27 cellular contexts compared by ENCODE assay signal in the genomic region with DNA sequence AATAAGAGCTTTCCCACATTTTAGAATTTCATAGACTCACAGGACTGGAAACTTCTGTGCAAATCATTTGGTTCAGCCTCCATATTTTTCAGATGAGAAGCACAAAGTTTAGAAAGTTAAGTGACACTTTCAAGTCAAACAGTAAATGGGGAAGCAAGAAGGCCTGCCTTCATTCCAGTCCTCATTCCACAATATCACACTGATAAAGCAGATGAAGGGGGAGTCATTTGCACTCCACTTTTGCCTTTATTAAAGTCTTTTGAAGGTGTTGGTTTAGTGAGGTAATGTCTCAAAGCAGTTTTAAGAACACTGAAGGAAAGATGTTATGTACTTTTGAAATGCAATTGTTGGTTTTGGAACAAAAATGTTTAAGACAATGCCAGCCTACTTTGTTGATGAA.
"Had no signal": no experiment of that assay in that cellular context is flagged by ENCODE, and none has a peak within 500 bp of the region (broad histone marks: within the 10 kb centered on the region; RNA-seq: fewer than 3 reads in every experiment).

No MANE protein-coding gene starts in this region.

- H3K27ac ChIP-seq: left ventricle myocardium inferior, ovary, right atrium auricular region, tibial nerve, vagina had no signal

- H3K27me3 Mint-ChIP-seq: naive thymus-derived CD8-positive, alpha-beta T cell; progenitor cell of endocrine pancreas; stimulated activated naive CD8-positive, alpha-beta T cell treated with anti-CD3 and anti-CD28 coated beads, Interleukin-15, amount 100 ng/mL, for 72 hours; type B pancreatic cell had no signal

- H3K4me3 Mint-ChIP-seq: memory B cell; naive thymus-derived CD8-positive, alpha-beta T cell; nephron; neural crest cell; stimulated activated memory B cell treated with anti-CD40 and anti-IgM and Interleukin-4, amounts not matched to agents 10 μg/mL and 1 μg/mL and 100 μg/mL, for 72 hours; stimulated activated naive CD8-positive, alpha-beta T cell treated with anti-CD3 and anti-CD28 coated beads, Interleukin-15, amount 100 ng/mL, for 72 hours; type B pancreatic cell had no signal

- H3K27ac Mint-ChIP-seq: memory B cell; naive thymus-derived CD8-positive, alpha-beta T cell; nephron; progenitor cell of endocrine pancreas; stimulated activated memory B cell treated with anti-CD40 and anti-IgM and Interleukin-4, amounts not matched to agents 10 μg/mL and 1 μg/mL and 100 μg/mL, for 72 hours; stimulated activated naive CD8-positive, alpha-beta T cell treated with anti-CD3 and anti-CD28 coated beads, Interleukin-15, amount 100 ng/mL, for 72 hours; type B pancreatic cell had no signal

- H3K4me2 ChIP-seq: smooth muscle cell had no signal

- DNase-seq: hippocampal formation; kidney glomerular epithelial cell; left colon; left ventricle myocardium inferior; midbrain; mucosa of descending colon; naive thymus-derived CD8-positive, alpha-beta T cell; nucleus accumbens; ovary; right lobe of liver; stimulated activated CD4-positive, alpha-beta T cell treated with anti-CD3 and anti-CD28 coated beads, Interleukin-1b, Interleukin-23, amount 100 ng/mL, for 48 hours; stimulated activated CD4-positive, alpha-beta T cell treated with anti-CD3 and anti-CD28 coated beads, Interleukin-2, amount 100 ng/mL, for 48 hours; stimulated activated CD4-positive, alpha-beta T cell treated with anti-CD3 and anti-CD28 coated beads, Interleukin-4, amount 100 ng/mL, for 4 hours; stimulated activated CD8-positive, alpha-beta memory T cell treated with anti-CD3 and anti-CD28 coated beads, Interleukin-4, amount 100 ng/mL, for 48 hours; stimulated activated naive CD4-positive, alpha-beta T cell treated with Interleukin-2 at 50 U/mL for 16 hours; stimulated activated naive CD8-positive, alpha-beta T cell treated with anti-CD3 and anti-CD28 coated beads, Interleukin-15, amount 100 ng/mL, for 72 hours; substantia nigra had no signal

- H3K9me3 Mint-ChIP-seq: memory B cell; naive thymus-derived CD8-positive, alpha-beta T cell; nephron; neural crest cell; stimulated activated memory B cell treated with anti-CD40 and anti-IgM and Interleukin-4, amounts not matched to agents 10 μg/mL and 1 μg/mL and 100 μg/mL, for 72 hours; type B pancreatic cell had no signal

- H3K4me3 ChIP-seq: left ventricle myocardium inferior, mucosa of descending colon, ovary, right atrium auricular region, right lobe of liver, smooth muscle cell, tibial nerve, vagina had no signal

- H3K4me1 Mint-ChIP-seq: memory B cell; nephron; neural crest cell; stimulated activated memory B cell treated with anti-CD40 and anti-IgM and Interleukin-4, amounts not matched to agents 10 μg/mL and 1 μg/mL and 100 μg/mL, for 72 hours had no signal

- H3K4me1 ChIP-seq: right atrium auricular region, vagina had no signal

- H3K36me3 ChIP-seq: left ventricle myocardium inferior, ovary, right atrium auricular region, right lobe of liver, tibial nerve, vagina had no signal

- ATAC-seq: naive thymus-derived CD8-positive, alpha-beta T cell; stimulated activated memory B cell treated with anti-CD40 and anti-IgM and Interleukin-4, amounts not matched to agents 10 μg/mL and 1 μg/mL and 100 μg/mL, for 72 hours; stimulated activated naive CD8-positive, alpha-beta T cell treated with anti-CD3 and anti-CD28 coated beads, Interleukin-15, amount 100 ng/mL, for 72 hours had no signal

- H3K36me3 Mint-ChIP-seq: memory B cell; stimulated activated memory B cell treated with anti-CD40 and anti-IgM and Interleukin-4, amounts not matched to agents 10 μg/mL and 1 μg/mL and 100 μg/mL, for 72 hours; type B pancreatic cell had no signal

- H3K27me3 ChIP-seq: ovary, right atrium auricular region, right lobe of liver, tibial nerve, vagina had no signal

- H3K9me3 ChIP-seq: left ventricle myocardium inferior, mucosa of descending colon, ovary, right atrium auricular region, right lobe of liver, tibial nerve, vagina had no signal
